Comparison of ENCODE assay signal across 23 cellular contexts in genomic region chr1:244709491-244710368, GRCh38. TPM values are rescaled to one million over a fixed set of nuclear protein-coding genes. Genes with fewer than 3 reads are reported as not detected.
DNase-seq lines count a peak whose midpoint lies in the region; ATAC-seq, FAIRE-seq and TF ChIP-seq lines count a peak whose summit lies in the region.
"Had no signal": no experiment of that assay in that cellular context is flagged by ENCODE, and none has a peak within 500 bp of the region (broad histone marks: within the 10 kb centered on the region; RNA-seq: fewer than 3 reads in every experiment).

No MANE protein-coding gene starts in this region.

- no peak for FAIRE-seq in small intestine (lab: Jason Lieb, UNC)
- FAIRE-seq: GM12891, GM19239, H1 had no signal

- WGBS in small intestine, 3 donors: 6 to 59% (median 17%) methylated on average over 2 of the region's 2 CpGs

- peak; percentile 98 for ATAC-seq in left colon
- no peak for ATAC-seq in HG02840 (IDR thresholded peaks at IDR 0.05; ENCODE audit: low FRiP score, unreplicated experiment)

- peaks cover 15% of the 10 kb centered on the region for H3K4me1 ChIP-seq in HAP-1
- H3K4me1 ChIP-seq in small intestine (ENCODE audit: control insufficient read depth in 2 of 2, insufficient read depth in 1 of 2, low read depth in 1 of 2, low read length in 1 of 2): no peaks in the 10 kb centered on the region
- H3K4me1 ChIP-seq: Caco-2 had no signal

- H3F3A ChIP-seq in SU-DHL-6 (ENCODE audit: insufficient read depth): peaks cover 52% of the 10 kb centered on the region

- H3K9ac ChIP-seq in SU-DHL-6 (ENCODE audit: low read length): peak overlapping the region; percentile 29
- H3K9ac ChIP-seq: KMS-11, SK-N-SH had no signal

- no peak overlapping the region for H3K27ac Mint-ChIP-seq in activated T-helper 1 cell treated with anti-CD3 and anti-CD28 coated beads, Interleukin-12 subunit alpha, Interleukin-12 subunit beta, Interleukin-2, Interleukin-4 antibody, amounts not matched to agents 30 ng/mL and 10 ng/mL and 1 ng/mL, durations not matched to agents 14 hours and 24 hours and 36 hours
- H3K27ac Mint-ChIP-seq: CD14-positive monocyte had no signal

- H4K20me1 ChIP-seq in SU-DHL-6 (ENCODE audit: low read depth, low read length): no peaks in the 10 kb centered on the region

- H3K27me3 Mint-ChIP-seq in activated T-helper 1 cell treated with anti-CD3 and anti-CD28 coated beads, Interleukin-12 subunit alpha, Interleukin-12 subunit beta, Interleukin-2, Interleukin-4 antibody, amounts not matched to agents 30 ng/mL and 10 ng/mL and 1 ng/mL, durations not matched to agents 14 hours and 24 hours and 36 hours (ENCODE audit: insufficient read depth): no peaks in the 10 kb centered on the region

- H3K9me2 ChIP-seq in SU-DHL-6 (replicated peaks; ENCODE audit: insufficient read depth, low read length): no peaks in the 10 kb centered on the region
- H3K9me2 ChIP-seq: SK-N-SH had no signal

- DNase-seq in HAP-1 (ENCODE audit: low spot score in 2 of 2) (peak; percentile 66 to 77), left colon (no peak), small intestine (peak; percentile 72), NCI-H2171 (lab: John Stamatoyannopoulos, UW) (no peak), ACHN (no peak)
- no peak for DNase-seq in activated T-helper 1 cell treated with anti-CD3 and anti-CD28 coated beads, Interleukin-12 subunit alpha, Interleukin-12 subunit beta, Interleukin-2, Interleukin-4 antibody, amounts not matched to agents 30 ng/mL and 10 ng/mL and 1 ng/mL, durations not matched to agents 14 hours and 24 hours and 36 hours (ENCODE audit: low spot score)
- DNase-seq: Caco-2, DMS153, NCI-H1417, NCI-H187, NCI-H2107, NCI-H2227 treated with DMSO at 0.1 percent for 48 hours, NCI-H510A treated with DMSO at 0.1 percent for 48 hours, NCI-H774, SHP77, SK-N-SH had no signal

- no peak overlapping the region for H3K4me3 ChIP-seq in HAP-1
- peak overlapping the region; percentile 11 for H3K4me3 ChIP-seq in SU-DHL-6 (ENCODE audit: insufficient read depth, low read length, poor library complexity, severe bottlenecking)
- no peak overlapping the region for H3K4me3 ChIP-seq in small intestine (ENCODE audit: low read depth in 1 of 2, low read length in 2 of 2)

- no peak overlapping the region for H2AFZ ChIP-seq in SU-DHL-6 (ENCODE audit: low read depth, low read length, severe bottlenecking)

- H3K4me2 ChIP-seq in SU-DHL-6 (ENCODE audit: low read depth, low read length, poor library complexity, severe bottlenecking): peak overlapping the region; percentile 39
- H3K4me2 ChIP-seq: KMS-11, SK-N-SH had no signal

- in situ Hi-C loops in HAP-1 (cut with MboI; ENCODE audit: low sequenced_read_pairs) (no loop called here), ACHN (cut with HindIII; ENCODE audit: low pct_ligation_motif_present, low pct_unique_long_range_greater_than_20kb, low sequenced_read_pairs) (no loop called here)

- H3K27ac ChIP-seq in SU-DHL-6 (ENCODE audit: low read depth, low read length): peak overlapping the region; percentile 83
- H3K27ac ChIP-seq in small intestine (ENCODE audit: low read depth in 1 of 2, low read length in 1 of 2): peak overlapping the region in 1 of 2 donors; percentile 64
- H3K27ac ChIP-seq: KMS-11 had no signal

- H3K4me1 Mint-ChIP-seq in activated T-helper 1 cell treated with anti-CD3 and anti-CD28 coated beads, Interleukin-12 subunit alpha, Interleukin-12 subunit beta, Interleukin-2, Interleukin-4 antibody, amounts not matched to agents 30 ng/mL and 10 ng/mL and 1 ng/mL, durations not matched to agents 14 hours and 24 hours and 36 hours (ENCODE audit: low read depth): peaks cover 8% of the 10 kb centered on the region

- H3K79me2 ChIP-seq in SU-DHL-6 (ENCODE audit: insufficient read depth, low read length): no peaks in the 10 kb centered on the region

- intact Hi-C loops in left colon (cut with DNase I, micrococcal nuclease): no loop called here
- intact Hi-C loops in activated T-helper 1 cell treated with anti-CD3 and anti-CD28 coated beads, Interleukin-12 subunit alpha, Interleukin-12 subunit beta, Interleukin-2, Interleukin-4 antibody, amounts not matched to agents 30 ng/mL and 10 ng/mL and 1 ng/mL, durations not matched to agents 14 hours and 24 hours and 36 hours (cut with micrococcal nuclease): no loop called here

- no peaks in the 10 kb centered on the region for H3K9me3 Mint-ChIP-seq in activated T-helper 1 cell treated with anti-CD3 and anti-CD28 coated beads, Interleukin-12 subunit alpha, Interleukin-12 subunit beta, Interleukin-2, Interleukin-4 antibody, amounts not matched to agents 30 ng/mL and 10 ng/mL and 1 ng/mL, durations not matched to agents 14 hours and 24 hours and 36 hours
- H3K9me3 Mint-ChIP-seq: CD14-positive monocyte had no signal

- no peak for TF ChIP-seq CTCF in SU-DHL-6 (IDR thresholded peaks at IDR 0.05; ENCODE audit: insufficient read depth, low read length, poor library complexity, severe bottlenecking)

- peaks cover 9% of the 10 kb centered on the region; the same call in 1 of the 2 replicates for H3K36me3 ChIP-seq in HAP-1 (replicated peaks)
- H3K36me3 ChIP-seq in SU-DHL-6 (ENCODE audit: low read length): peaks cover 14% of the 10 kb centered on the region; the same call in 1 of the 2 replicates
- H3K36me3 ChIP-seq in small intestine (ENCODE audit: control insufficient read depth in 2 of 2, insufficient read depth in 2 of 2, low read length in 2 of 2): peaks cover 0 to 4% of the 10 kb centered on the region in 2 donors

- no peaks in the 10 kb centered on the region for H3K9me3 ChIP-seq in HAP-1
- H3K9me3 ChIP-seq in SU-DHL-6 (ENCODE audit: insufficient read depth, low read length): no peaks in the 10 kb centered on the region
- H3K9me3 ChIP-seq in small intestine (ENCODE audit: control insufficient read depth, low read depth): no peaks in the 10 kb centered on the region
- H3K9me3 ChIP-seq: Caco-2, SK-N-SH had no signal

- H3K4me3 Mint-ChIP-seq in activated T-helper 1 cell treated with anti-CD3 and anti-CD28 coated beads, Interleukin-12 subunit alpha, Interleukin-12 subunit beta, Interleukin-2, Interleukin-4 antibody, amounts not matched to agents 30 ng/mL and 10 ng/mL and 1 ng/mL, durations not matched to agents 14 hours and 24 hours and 36 hours: no peak overlapping the region
- H3K4me3 Mint-ChIP-seq: CD14-positive monocyte had no signal

- H3K36me3 Mint-ChIP-seq in activated T-helper 1 cell treated with anti-CD3 and anti-CD28 coated beads, Interleukin-12 subunit alpha, Interleukin-12 subunit beta, Interleukin-2, Interleukin-4 antibody, amounts not matched to agents 30 ng/mL and 10 ng/mL and 1 ng/mL, durations not matched to agents 14 hours and 24 hours and 36 hours (ENCODE audit: low read depth): peaks cover 2% of the 10 kb centered on the region

- H3K27me3 ChIP-seq in HAP-1 (ENCODE audit: low read depth): no peaks in the 10 kb centered on the region
- no peaks in the 10 kb centered on the region for H3K27me3 ChIP-seq in SU-DHL-6 (ENCODE audit: low read length)
- no peaks in the 10 kb centered on the region for H3K27me3 ChIP-seq in small intestine (ENCODE audit: control insufficient read depth in 2 of 2, insufficient read depth in 2 of 2, low read length in 2 of 2)

RNA-seq across cellular contexts. Expression of gene DESI2, which starts 56.8 kb away (rescaled TPM):
- 10 to 100 TPM; 28.2 to 30.8 TPM for total RNA-seq in left colon
- 10 to 100 TPM; 14.1 to 17.8 (median 17.7) TPM for polyA plus RNA-seq in small intestine
- 31.1 and 32.8 TPM in 2 replicates for total RNA-seq in activated T-helper 1 cell treated with anti-CD3 and anti-CD28 coated beads, Interleukin-12 subunit alpha, Interleukin-12 subunit beta, Interleukin-2, Interleukin-4 antibody, amounts not matched to agents 30 ng/mL and 10 ng/mL and 1 ng/mL, durations not matched to agents 14 hours and 24 hours and 36 hours

Comparison
In these comparisons a context has a peak if more than half of its experiments do, and no peak if none do; other contexts are left out.
1. DNase-seq: peak in HAP-1 (2 of 2) and small intestine (single experiment); none in left colon (0 of 2), activated T-helper 1 cell treated with anti-CD3 and anti-CD28 coated beads, Interleukin-12 subunit alpha, Interleukin-12 subunit beta, Interleukin-2, Interleukin-4 antibody, amounts not matched to agents 30 ng/mL and 10 ng/mL and 1 ng/mL, durations not matched to agents 14 hours and 24 hours and 36 hours (single experiment), NCI-H2171 (single experiment) and ACHN (single experiment).